In genomic region chr2:38448692-38449405, GRCh38 we compare ENCODE assay signal across 15 cellular contexts.
"Had no signal": no experiment of that assay in that cellular context is flagged by ENCODE, and none has a peak within 500 bp of the region (broad histone marks: within the 10 kb centered on the region; RNA-seq: fewer than 3 reads in every experiment).

No MANE protein-coding gene starts in this region.

- DNase-seq: activated CD4-positive, alpha-beta T cell treated with anti-CD3 and anti-CD28 coated beads for 1 hour; activated effector memory CD4-positive, alpha-beta T cell treated with anti-CD3 and anti-CD28 coated beads, Interleukin-2, amount 50 U/mL, for 16 hours; activated T-cell treated with anti-CD3 and anti-CD28 coated beads, Interleukin-2, amount 50 U/mL, for 72 hours; adrenal gland; gastrocnemius medialis; heart left ventricle; pancreas; spleen; stimulated activated naive B cell treated with anti-CD40 and anti-IgM and Interleukin-4, amounts not matched to agents 10 μg/mL and 1 μg/mL and 100 μg/mL, for 72 hours; tibial artery; WERI-Rb-1 had no signal

- H3K4me1 ChIP-seq: adrenal gland, gastrocnemius medialis, heart left ventricle, pancreas, spleen had no signal

- H3K4me3 ChIP-seq: adrenal gland, gastrocnemius medialis, heart left ventricle, pancreas, spleen, tibial artery had no signal

- H3K36me3 ChIP-seq: adrenal gland, gastrocnemius medialis, heart left ventricle, neutrophil, pancreas, spleen, tibial artery, WERI-Rb-1 had no signal

- H3K9me3 ChIP-seq: adrenal gland, gastrocnemius medialis, heart left ventricle, neutrophil, pancreas, spleen, tibial artery had no signal

- H3K4me3 Mint-ChIP-seq: activated naive CD4-positive, alpha-beta T cell treated with anti-CD3 and anti-CD28 coated beads, Interleukin-2, amount 50 U/mL, for 24 hours; activated T-cell treated with anti-CD3 and anti-CD28 coated beads, Interleukin-2, amount 50 U/mL, for 72 hours; natural killer cell treated with Interleukin-12 subunit alpha and Interleukin-12 subunit beta and Interleukin-15 and Interleukin-18, amount 100 ng/mL, for 72 hours; stimulated activated naive B cell treated with anti-CD40 and anti-IgM and Interleukin-4, amounts not matched to agents 10 μg/mL and 1 μg/mL and 100 μg/mL, for 72 hours had no signal

- H3K4me1 Mint-ChIP-seq: activated naive CD4-positive, alpha-beta T cell treated with anti-CD3 and anti-CD28 coated beads, Interleukin-2, amount 50 U/mL, for 24 hours; stimulated activated naive B cell treated with anti-CD40 and anti-IgM and Interleukin-4, amounts not matched to agents 10 μg/mL and 1 μg/mL and 100 μg/mL, for 72 hours had no signal

- H3K9me3 Mint-ChIP-seq: activated naive CD4-positive, alpha-beta T cell treated with anti-CD3 and anti-CD28 coated beads, Interleukin-2, amount 50 U/mL, for 24 hours; activated T-cell treated with anti-CD3 and anti-CD28 coated beads, Interleukin-2, amount 50 U/mL, for 72 hours; natural killer cell treated with Interleukin-12 subunit alpha and Interleukin-12 subunit beta and Interleukin-15 and Interleukin-18, amount 100 ng/mL, for 72 hours had no signal

- H3K27me3 ChIP-seq: adrenal gland, gastrocnemius medialis, heart left ventricle, neutrophil, pancreas, spleen, tibial artery had no signal

- H3K27me3 Mint-ChIP-seq: activated naive CD4-positive, alpha-beta T cell treated with anti-CD3 and anti-CD28 coated beads, Interleukin-2, amount 50 U/mL, for 24 hours had no signal

- H3K27ac Mint-ChIP-seq: activated naive CD4-positive, alpha-beta T cell treated with anti-CD3 and anti-CD28 coated beads, Interleukin-2, amount 50 U/mL, for 24 hours; activated T-cell treated with anti-CD3 and anti-CD28 coated beads, Interleukin-2, amount 50 U/mL, for 72 hours; natural killer cell treated with Interleukin-12 subunit alpha and Interleukin-12 subunit beta and Interleukin-15 and Interleukin-18, amount 100 ng/mL, for 72 hours; stimulated activated naive B cell treated with anti-CD40 and anti-IgM and Interleukin-4, amounts not matched to agents 10 μg/mL and 1 μg/mL and 100 μg/mL, for 72 hours had no signal

- H3K27ac ChIP-seq: adrenal gland, gastrocnemius medialis, neutrophil, pancreas, spleen, tibial artery, WERI-Rb-1 had no signal

- ATAC-seq: activated T-cell treated with anti-CD3 and anti-CD28 coated beads, Interleukin-2, amount 50 U/mL, for 72 hours; gastrocnemius medialis; heart left ventricle; pancreas; sciatic nerve; stimulated activated naive B cell treated with anti-CD40 and anti-IgM and Interleukin-4, amounts not matched to agents 10 μg/mL and 1 μg/mL and 100 μg/mL, for 72 hours had no signal

- H3K36me3 Mint-ChIP-seq: activated naive CD4-positive, alpha-beta T cell treated with anti-CD3 and anti-CD28 coated beads, Interleukin-2, amount 50 U/mL, for 24 hours; natural killer cell treated with Interleukin-12 subunit alpha and Interleukin-12 subunit beta and Interleukin-15 and Interleukin-18, amount 100 ng/mL, for 72 hours; stimulated activated naive B cell treated with anti-CD40 and anti-IgM and Interleukin-4, amounts not matched to agents 10 μg/mL and 1 μg/mL and 100 μg/mL, for 72 hours had no signal
